Comparison of ENCODE assay signal across 21 cellular contexts in the genomic region with DNA sequence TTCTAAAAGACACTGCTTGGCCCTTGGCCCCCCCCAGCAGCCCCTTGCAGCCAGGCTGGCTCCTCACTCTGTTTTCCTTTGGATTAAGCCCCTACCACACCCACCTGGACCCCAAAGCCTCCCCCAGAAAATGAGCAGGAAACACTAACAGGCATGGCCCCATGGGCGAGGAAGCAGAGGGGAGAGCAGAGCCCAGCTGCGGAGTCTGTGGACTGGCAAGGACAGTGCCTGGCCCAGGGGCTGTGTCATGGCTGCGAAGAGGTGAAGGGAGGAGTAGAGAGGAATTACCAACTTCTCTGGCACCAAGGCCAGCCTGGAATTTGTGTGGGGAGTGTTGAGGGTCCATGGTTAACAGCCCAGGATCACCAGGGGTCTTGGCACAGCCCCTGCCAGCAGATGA.
"Had no signal": no experiment of that assay in that cellular context is flagged by ENCODE, and none has a peak within 500 bp of the region (broad histone marks: within the 10 kb centered on the region; RNA-seq: fewer than 3 reads in every experiment).

No MANE protein-coding gene starts in this region.

- ATAC-seq: foreskin keratinocyte; naive thymus-derived CD4-positive, alpha-beta T cell; right lobe of liver; stimulated activated naive B cell treated with anti-CD40 and anti-IgM and Interleukin-4, amounts not matched to agents 10 μg/mL and 1 μg/mL and 100 μg/mL, for 72 hours had no signal

- H3K4me1 ChIP-seq: pancreas, prostate gland, right lobe of liver, spleen, testis, transverse colon had no signal

- H3K27ac ChIP-seq: colonic mucosa, foreskin keratinocyte, hepatocyte, left ventricle myocardium inferior, pancreas, prostate gland, right lobe of liver, spleen, testis, transverse colon had no signal

- H3K9me3 ChIP-seq: colonic mucosa, left ventricle myocardium inferior, pancreas, prostate gland, right lobe of liver, spleen, testis, transverse colon had no signal

- H2AFZ ChIP-seq: hepatocyte had no signal

- H3K4me3 ChIP-seq: colonic mucosa, hepatocyte, left ventricle myocardium inferior, lung, pancreas, prostate gland, right lobe of liver, spleen, testis, transverse colon had no signal

- DNase-seq: colonic mucosa; effector CD4-positive, alpha-beta T cell; endodermal cell; erythroblast; foreskin keratinocyte; kidney; left cardiac atrium; left ventricle myocardium inferior; naive thymus-derived CD4-positive, alpha-beta T cell; pancreas; spleen; stimulated activated CD4-positive, alpha-beta T cell treated with anti-CD3 and anti-CD28 coated beads, Interleukin-2, amount 100 ng/mL, for 24 hours; stimulated activated CD4-positive, alpha-beta T cell treated with anti-CD3 and anti-CD28 coated beads, Interleukin-4, amount 100 ng/mL, for 4 hours; stimulated activated naive B cell treated with anti-CD40 and anti-IgM and Interleukin-4, amounts not matched to agents 10 μg/mL and 1 μg/mL and 100 μg/mL, for 72 hours; stimulated activated naive CD8-positive, alpha-beta T cell treated with anti-CD3 and anti-CD28 coated beads, Interleukin-15, amount 100 ng/mL, for 72 hours; testis; transverse colon had no signal

- H3K27me3 ChIP-seq: colonic mucosa, foreskin keratinocyte, hepatocyte, pancreas, right lobe of liver, testis, transverse colon had no signal

- H3K4me2 ChIP-seq: hepatocyte had no signal

- H3K36me3 ChIP-seq: colonic mucosa, left ventricle myocardium inferior, pancreas, prostate gland, right lobe of liver, transverse colon had no signal
